ENCODE assay signal across 9 cellular contexts in the genomic region with DNA sequence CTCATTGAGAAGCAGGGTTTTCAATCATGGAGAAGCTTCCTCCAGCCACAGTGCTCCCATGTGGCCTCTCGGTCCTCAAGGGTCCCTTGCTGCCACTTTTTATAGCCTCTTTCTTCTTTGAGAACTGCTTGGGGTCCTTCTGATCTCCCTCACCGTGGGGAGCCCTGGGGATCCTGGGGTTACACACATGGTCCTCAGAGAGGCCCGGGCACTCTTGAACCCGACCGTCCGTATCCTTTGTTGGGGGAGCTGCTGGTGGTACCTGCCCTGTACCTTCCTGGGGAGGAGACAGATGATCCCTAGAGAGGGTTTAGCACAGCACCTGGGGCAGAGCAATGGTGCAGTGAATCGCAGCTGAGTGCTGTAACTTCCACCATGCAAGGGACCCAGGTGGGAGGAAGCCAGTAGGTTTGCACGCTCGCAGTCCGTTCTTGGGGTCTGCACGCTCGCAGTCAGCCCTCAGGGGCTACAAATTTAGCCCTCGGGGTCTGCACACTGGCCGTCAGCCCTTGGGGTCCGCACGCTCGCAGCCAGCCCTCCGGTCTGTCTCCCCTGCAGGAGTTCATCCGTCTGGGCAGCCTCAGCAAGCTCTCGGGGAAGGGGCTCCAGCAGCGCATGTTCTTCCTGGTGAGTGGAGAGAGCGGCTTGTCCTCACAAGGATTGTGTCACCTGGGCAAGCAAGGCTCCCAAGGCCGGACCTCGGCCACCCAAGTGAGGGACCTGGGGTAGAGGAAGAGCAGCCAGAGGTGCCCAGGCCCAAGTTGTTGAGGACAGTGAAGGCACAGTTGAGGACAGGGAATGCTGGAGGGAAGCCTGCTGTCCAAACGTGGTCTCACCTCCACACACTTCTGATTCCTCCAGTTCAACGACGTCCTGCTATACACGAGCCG.
"Had no signal": no experiment of that assay in that cellular context is flagged by ENCODE, and none has a peak within 500 bp of the region (broad histone marks: within the 10 kb centered on the region; RNA-seq: fewer than 3 reads in every experiment).

No MANE protein-coding gene starts in this region.

- H3K9me3 Mint-ChIP-seq: GM23338, H9 had no signal

- H3K4me2 ChIP-seq: GM23338 had no signal

- H2AFZ ChIP-seq: GM23338 had no signal

- FAIRE-seq: H1, H54, K562 had no signal

- H3K27ac ChIP-seq: HL-60 had no signal

- DNase-seq: H9, HCEC 1CT, IMR-90, KG1 had no signal

- ATAC-seq: GM23338, K562 had no signal

- H3K4me3 Mint-ChIP-seq: GM23338, H9 had no signal

- H3K4me3 ChIP-seq: GM23338, K562 had no signal

- H3K27ac Mint-ChIP-seq: GM23338 had no signal

- H3K4me1 Mint-ChIP-seq: H9 had no signal
